Comparison of ENCODE assay signal across 8 cellular contexts in the genomic region with DNA sequence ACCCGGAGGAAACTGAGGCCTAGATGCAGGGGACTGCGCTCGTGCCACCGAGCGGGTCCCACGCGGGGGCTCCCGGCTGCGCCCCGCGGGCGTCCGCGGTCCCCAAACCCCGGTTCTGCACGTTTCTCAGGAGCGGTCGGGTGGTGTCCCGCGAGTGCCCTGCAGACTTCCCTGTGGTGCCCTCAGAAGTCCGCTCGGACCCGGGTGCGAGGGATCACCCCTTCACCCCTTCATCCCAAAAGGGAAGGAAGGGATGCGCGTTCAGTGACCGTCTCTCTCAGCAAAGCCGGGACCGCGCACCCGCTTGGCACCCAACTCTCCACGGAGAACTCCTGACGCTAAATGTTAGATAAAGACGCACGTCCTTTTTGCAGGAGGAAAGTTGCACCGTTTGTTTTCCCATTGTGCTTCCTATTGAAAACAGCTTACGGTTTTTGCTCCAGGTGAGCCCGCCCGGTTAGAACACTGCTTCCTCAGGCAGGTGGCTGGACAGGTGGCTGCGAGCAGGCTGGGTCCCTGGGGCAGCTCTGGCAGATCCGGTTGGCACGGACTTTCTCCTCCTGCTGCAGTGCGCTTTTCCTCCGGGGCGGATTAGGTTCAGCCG. TPM values are rescaled to one million over a fixed set of nuclear protein-coding genes. Genes with fewer than 3 reads are reported as not detected.
DNase-seq lines count a peak whose midpoint lies in the region; ATAC-seq and TF ChIP-seq lines count a peak whose summit lies in the region.

No MANE protein-coding gene starts in this region.

- H3K36me3 Mint-ChIP-seq in brain = peaks cover 26% of the 10 kb centered on the region

- peak overlapping the region; percentile 96 for H3K27ac ChIP-seq in BLaER1

- intact Hi-C loops in left colon (cut with DNase I, micrococcal nuclease) = loop anchor here in 1 of 2 donors (5.0 kb wide), 1 partner anchor 87 kb away; no protein-coding TSS in a partner anchor

- no peak for TF ChIP-seq CTCF in brain (conservative IDR thresholded peaks at IDR 0.05)

- H3K4me3 ChIP-seq in BLaER1 = peak overlapping the region; percentile 96

- H3K4me2 ChIP-seq in BLaER1 = peak overlapping the region; percentile 94

- no peaks in the 10 kb centered on the region for H3K27me3 Mint-ChIP-seq in brain

- peaks cover 49% of the 10 kb centered on the region for H4K20me1 ChIP-seq in BLaER1

- H3K36me3 ChIP-seq in BLaER1 = peaks cover 15% of the 10 kb centered on the region

- peak; percentile 4 for ATAC-seq in GM19025 (IDR thresholded peaks at IDR 0.05; ENCODE audit: low read depth, unreplicated experiment)
- peak; percentile 58 for ATAC-seq in left colon
- ATAC-seq in GM18873 (IDR thresholded peaks at IDR 0.05; ENCODE audit: low FRiP score, unreplicated experiment) = no peak

- H3K4me1 Mint-ChIP-seq in brain = peaks cover 80% of the 10 kb centered on the region

- no peaks in the 10 kb centered on the region for H3K9me3 ChIP-seq in BLaER1

- peaks cover 77% of the 10 kb centered on the region for H3K4me1 ChIP-seq in BLaER1

- peak overlapping the region; percentile 88 to 96 (median 89) for H3K4me3 Mint-ChIP-seq in brain

- no peaks in the 10 kb centered on the region for H3K27me3 ChIP-seq in BLaER1

- peak overlapping the region; percentile 97 for H3K9ac ChIP-seq in BLaER1

- DNase-seq in NCI-H345 treated with DMSO at 0.1 percent for 48 hours (lab: John Stamatoyannopoulos, UW; ENCODE audit: unreplicated experiment) = peak; percentile 19
- peak; percentile 49 to 67 for DNase-seq in left colon
- peak; percentile 25 for DNase-seq in superior temporal gyrus (ENCODE audit: extremely low spot score)
- DNase-seq in MV-4-11 (lab: John Stamatoyannopoulos, UW) = no peak

- H3K27ac Mint-ChIP-seq in brain = peak overlapping the region; percentile 1 to 82 (median 67)

- H3K9me3 Mint-ChIP-seq in brain = peaks cover 0 to 8% (median 4%) of the 10 kb centered on the region in 5 experiments

RNA-seq across cellular contexts. Expression of a gene that starts 0.8 kb away (rescaled TPM):
- polyA plus RNA-seq in brain (ENCODE audit: insufficient read depth, low read depth, low replicate concordance) = 16.2 TPM
- total RNA-seq in left colon = 10 to 100 TPM; 91.3 to 93.2 TPM

RNA-seq across cellular contexts. Expression of a gene that starts 47.5 kb away (rescaled TPM):
- not detected for polyA plus RNA-seq in brain (ENCODE audit: insufficient read depth, low read depth, low replicate concordance)
- not detected for total RNA-seq in left colon
